26 cellular contexts compared by ENCODE assay signal in genomic region chr19:55520691-55521292, GRCh38. TPM values are rescaled to one million over a fixed set of nuclear protein-coding genes. Genes with fewer than 3 reads are reported as not detected.
"Had no signal": no experiment of that assay in that cellular context is flagged by ENCODE, and none has a peak within 500 bp of the region (broad histone marks: within the 10 kb centered on the region; RNA-seq: fewer than 3 reads in every experiment).

No MANE protein-coding gene starts in this region.

- H2AFZ ChIP-seq: neural progenitor cell, parathyroid adenoma had no signal

- H3K4me1 ChIP-seq: prostate gland had no signal

- H3K36me3 ChIP-seq: left ventricle myocardium inferior, lower lobe of right lung, neural progenitor cell, prostate gland, sigmoid colon, suprapubic skin, thyroid gland, upper lobe of left lung, uterus had no signal

- DNase-seq: cortex of kidney; dorsolateral prefrontal cortex; effector CD8-positive, alpha-beta T cell; immature natural killer cell; kidney; left cardiac atrium; left ventricle myocardium inferior; lower lobe of right lung; midbrain; occipital lobe; retina; sigmoid colon; stimulated activated CD4-positive, alpha-beta T cell treated with anti-CD3 and anti-CD28 coated beads, Interleukin-4, amount 100 ng/mL, for 1 hour; stimulated activated CD8-positive, alpha-beta memory T cell treated with anti-CD3 and anti-CD28 coated beads, Interleukin-4, amount 100 ng/mL, for 48 hours; stimulated activated naive CD8-positive, alpha-beta T cell treated with anti-CD3 and anti-CD28 coated beads, Interleukin-15, Interleukin-2, amounts not matched to agents 100 U/mL and 50 U/mL, for 24 hours; thyroid gland; upper lobe of left lung; uterus had no signal

- H3K79me2 ChIP-seq: parathyroid adenoma had no signal

- H3K27me3 ChIP-seq: sigmoid colon, thyroid gland, upper lobe of left lung, uterus had no signal

- H3K4me3 ChIP-seq: dorsolateral prefrontal cortex, left ventricle myocardium inferior, lower lobe of right lung, neural progenitor cell, prostate gland, sigmoid colon, suprapubic skin, thyroid gland, upper lobe of left lung, uterus had no signal

- FAIRE-seq: frontal cortex, kidney had no signal

- H3K27ac ChIP-seq: dorsolateral prefrontal cortex, lower lobe of right lung, neural progenitor cell, parathyroid adenoma, prostate gland, sigmoid colon, suprapubic skin, thyroid gland, upper lobe of left lung, uterus had no signal

- ATAC-seq: left cardiac atrium; lower lobe of right lung; natural killer cell treated with Interleukin-12 subunit alpha and Interleukin-12 subunit beta and Interleukin-15 and Interleukin-18, amount 100 ng/mL, for 72 hours; stimulated activated naive CD8-positive, alpha-beta T cell treated with anti-CD3 and anti-CD28 coated beads, Interleukin-15, Interleukin-2, amounts not matched to agents 100 U/mL and 50 U/mL, for 24 hours had no signal

- H3K9me3 ChIP-seq: left ventricle myocardium inferior, lower lobe of right lung, prostate gland, sigmoid colon, suprapubic skin, thyroid gland, upper lobe of left lung, uterus had no signal

- H3K9ac ChIP-seq: neural progenitor cell, parathyroid adenoma had no signal

- H3K4me2 ChIP-seq: neural progenitor cell had no signal

RNA-seq across cellular contexts. Expression of gene SBK2, which starts 16.1 kb away (rescaled TPM):
- total RNA-seq: dorsolateral prefrontal cortex; fibroblast of lung; kidney; lower lobe of right lung; natural killer cell treated with Interleukin-12 subunit alpha and Interleukin-12 subunit beta and Interleukin-15 and Interleukin-18, amount 100 ng/mL, for 72 hours; occipital lobe; prostate gland; sigmoid colon; suprapubic skin; thyroid gland; upper lobe of left lung; uterus had no signal
- polyA plus RNA-seq: esophagus, fibroblast of lung, immature natural killer cell, sigmoid colon had no signal

RNA-seq across cellular contexts. Expression of gene SBK3, which starts 24.6 kb away (rescaled TPM):
- total RNA-seq: frontal cortex; natural killer cell treated with Interleukin-12 subunit alpha and Interleukin-12 subunit beta and Interleukin-15 and Interleukin-18, amount 100 ng/mL, for 72 hours; suprapubic skin had no signal
- polyA plus RNA-seq: fibroblast of lung, immature natural killer cell had no signal

RNA-seq across cellular contexts. Expression of gene SSC5D, which starts 32.6 kb away (rescaled TPM):
- polyA plus RNA-seq: immature natural killer cell had no signal
